8 cellular contexts compared by ENCODE assay signal in the genomic region with DNA sequence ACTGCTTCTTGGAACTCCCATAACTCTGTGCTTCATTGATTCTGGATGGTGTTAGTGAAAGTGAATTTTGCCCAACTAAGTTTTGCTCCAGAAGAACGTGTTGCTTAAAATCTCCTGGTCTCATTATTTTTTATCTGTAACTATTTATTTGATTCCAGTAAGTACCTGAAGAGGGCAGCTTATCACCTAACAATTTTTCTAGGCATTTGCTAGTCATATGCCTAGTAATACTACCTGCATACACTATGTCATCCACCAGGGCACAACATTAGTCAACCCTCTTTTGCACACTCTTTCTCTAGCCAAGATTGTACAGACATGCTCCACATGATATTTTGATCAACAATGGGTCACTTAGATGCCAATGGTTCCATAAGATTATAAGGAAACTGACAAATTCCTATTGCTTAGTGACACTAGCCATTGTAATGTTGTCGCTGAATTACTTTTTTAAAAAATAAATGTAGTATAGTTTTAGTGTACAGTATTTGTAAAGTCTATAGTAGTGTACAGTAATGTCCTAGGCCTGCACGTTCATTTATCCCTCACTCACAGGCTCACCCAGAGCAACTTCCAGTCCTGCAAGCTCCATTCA.
A peak's percentile ranks its signal among the peaks of the same experiment; 100 is the strongest.
DNase-seq lines count a peak whose midpoint lies in the region; ATAC-seq and TF ChIP-seq lines count a peak whose summit lies in the region.

No MANE protein-coding gene starts in this region.

- no peak overlapping the region for H3K27ac ChIP-seq in RWPE1
- H3K27ac ChIP-seq in left lung, result no peak overlapping the region
- no peak overlapping the region for H3K27ac ChIP-seq in CD8-positive, alpha-beta memory T cell (ENCODE audit: low read depth, low read length)

- no peaks in the 10 kb centered on the region for H3K4me1 Mint-ChIP-seq in CD8-positive, alpha-beta memory T cell

- H3K36me3 Mint-ChIP-seq in CD8-positive, alpha-beta memory T cell, result no peaks in the 10 kb centered on the region

- no peak overlapping the region for H3K4me3 Mint-ChIP-seq in CD8-positive, alpha-beta memory T cell

- intact Hi-C loops in left lung (cut with DNase I), result no loop called here

- H3K27ac Mint-ChIP-seq in CD8-positive, alpha-beta memory T cell, result no peak overlapping the region

- peak; percentile 31; the same call in 1 of the 2 replicates for TF ChIP-seq CTCF in RWPE1 (conservative IDR thresholded peaks at IDR 0.05; ENCODE audit: low read depth)
- TF ChIP-seq CTCF in left lung (IDR thresholded peaks at IDR 0.05), result no peak

- DNase-seq in DMS 273 (lab: John Stamatoyannopoulos, UW; ENCODE audit: unreplicated experiment) (peak; percentile 29), RWPE1 (ENCODE audit: low spot score) (peak; percentile 71), left lung (no peak), activated T-cell treated with anti-CD3 and anti-CD28 coated beads for 4 hours (no peak)
- no peak for DNase-seq in CD8-positive, alpha-beta memory T cell

- no peaks in the 10 kb centered on the region for H3K27me3 Mint-ChIP-seq in CD8-positive, alpha-beta memory T cell

- no peaks in the 10 kb centered on the region for H3K9me3 ChIP-seq in left lung
- no peaks in the 10 kb centered on the region for H3K9me3 ChIP-seq in CD8-positive, alpha-beta memory T cell (ENCODE audit: low read length)

- no peaks in the 10 kb centered on the region for H3K36me3 ChIP-seq in left lung
- H3K36me3 ChIP-seq in CD8-positive, alpha-beta memory T cell (ENCODE audit: insufficient read depth, low read length), result no peaks in the 10 kb centered on the region

- CTCF ChIA-PET in RWPE1 (lab: Yijun Ruan, JAX), result interaction anchor here (0.5 to 0.9 kb wide), 6 partner anchors 126 to 1087 kb away, joined by 3 to 6 read pairs (median 3); no protein-coding TSS in a partner anchor
- CTCF ChIA-PET in CD8-positive, alpha-beta memory T cell (lab: Charles Lee), result no interaction called here

- peaks cover 2 to 23% (median 6%) of the 10 kb centered on the region in 5 donors for H3K9me3 Mint-ChIP-seq in CD8-positive, alpha-beta memory T cell

- ATAC-seq in GM19452 (IDR thresholded peaks at IDR 0.05; ENCODE audit: unreplicated experiment) (peak; percentile 85), HG03378 (IDR thresholded peaks at IDR 0.05; ENCODE audit: unreplicated experiment) (peak; percentile 91), left lung (peak; percentile 38)
- no peak for ATAC-seq in activated CD4-positive, CD25-positive, alpha-beta regulatory T cell treated with anti-CD3 and anti-CD28 coated beads, Interleukin-2, amount 50 U/mL, for 24 hours

- H3K4me3 ChIP-seq in left lung, result no peak overlapping the region
- H3K4me3 ChIP-seq in CD8-positive, alpha-beta memory T cell (ENCODE audit: low read length), result no peak overlapping the region

- H3K4me1 ChIP-seq in left lung, result no peaks in the 10 kb centered on the region
- no peaks in the 10 kb centered on the region for H3K4me1 ChIP-seq in CD8-positive, alpha-beta memory T cell (ENCODE audit: insufficient read depth, low read length)

- no peaks in the 10 kb centered on the region for H3K27me3 ChIP-seq in left lung
- no peaks in the 10 kb centered on the region for H3K27me3 ChIP-seq in CD8-positive, alpha-beta memory T cell (ENCODE audit: insufficient read depth, low read length, poor library complexity, severe bottlenecking)

- POLR2A ChIA-PET in RWPE1 (lab: Yijun Ruan, JAX; ENCODE audit: low non-redundant PET), result no interaction called here
- POLR2A ChIA-PET in CD8-positive, alpha-beta memory T cell (lab: Charles Lee), result no interaction called here

Comparison
In these comparisons a context has a peak if more than half of its experiments do, and no peak if none do; other contexts are left out.
1. DNase-seq: peak in DMS 273 (single experiment) and RWPE1 (single experiment); none in left lung (0 of 2), activated T-cell treated with anti-CD3 and anti-CD28 coated beads for 4 hours (single experiment) and CD8-positive, alpha-beta memory T cell (0 of 5).
2. ATAC-seq: peak in GM19452 (single experiment), HG03378 (single experiment) and left lung (single experiment); none in activated CD4-positive, CD25-positive, alpha-beta regulatory T cell treated with anti-CD3 and anti-CD28 coated beads, Interleukin-2, amount 50 U/mL, for 24 hours (0 of 2).